In genomic region chr4:138576684-138577083, GRCh38 we compare ENCODE assay signal across 10 cellular contexts.
A peak's percentile ranks its signal among the peaks of the same experiment; 100 is the strongest.
DNase-seq lines count a peak whose midpoint lies in the region; ATAC-seq, FAIRE-seq and TF ChIP-seq lines count a peak whose summit lies in the region.
"Had no signal": no experiment of that assay in that cellular context is flagged by ENCODE, and none has a peak within 500 bp of the region (broad histone marks: within the 10 kb centered on the region; RNA-seq: fewer than 3 reads in every experiment).

No MANE protein-coding gene starts in this region.

- POLR2A ChIA-PET in WTC11 (lab: Charles Lee) (no interaction called here), HepG2 (lab: Yijun Ruan, JAX) (no interaction called here)

- H3K27ac Mint-ChIP-seq in WTC11: no peak overlapping the region
- H3K27ac Mint-ChIP-seq: brain had no signal

- BruUV-seq in HepG2 (replicated peaks; lab: Mats Ljungman, UMichigan): no TSS peak

- H3K79me2 ChIP-seq in HepG2 (ENCODE audit: insufficient read depth, low read length): no peaks in the 10 kb centered on the region

- H3K4me2 ChIP-seq in HepG2 (ENCODE audit: low read depth, low read length): no peak overlapping the region

- TF ChIP-seq CTCF in WTC11 (IDR thresholded peaks at IDR 0.05): no peak
- TF ChIP-seq CTCF in HepG2 (CRISPR knock-in tag; IDR thresholded peaks at IDR 0.05): peak; percentile 65
- no peak for TF ChIP-seq CTCF in gastroesophageal sphincter (IDR thresholded peaks at IDR 0.05)

- H3K4me3 Mint-ChIP-seq in WTC11: no peak overlapping the region
- H3K4me3 Mint-ChIP-seq: brain had no signal

- WGBS in HepG2 (ENCODE audit: low lambda C conversion rate): 0% methylated on average over 3 of the region's 3 CpGs
- 60 to 79% methylated on average over 2 of the region's 3 CpGs for WGBS in gastroesophageal sphincter (ENCODE audit: low coverage in 1 of 2), 2 donors

- H3K36me3 ChIP-seq in HepG2 (replicated peaks in 1 of 2; ENCODE audit: control insufficient read depth in 1 of 2, insufficient read depth in 2 of 2, low read length in 2 of 2) (no peaks in the 10 kb centered on the region), gastroesophageal sphincter (no peaks in the 10 kb centered on the region)

- intact Hi-C loops in HepG2 (cut with micrococcal nuclease; ENCODE audit: unreplicated experiment): loop anchor here (1.0 to 10.0 kb wide), 8 partner anchors 105 to 843 kb away; no protein-coding TSS in a partner anchor

- H3K4me1 Mint-ChIP-seq in WTC11: peaks cover 21% of the 10 kb centered on the region
- H3K4me1 Mint-ChIP-seq: brain had no signal

- TF ChIP-seq EP300 in HepG2 (IDR thresholded peaks at IDR 0.05; ENCODE audit: low read depth in 2 of 2, low read length in 2 of 2): no peak
- no peak for TF ChIP-seq EP300 in HepG2 (CRISPR knock-in tag; IDR thresholded peaks at IDR 0.05; ENCODE audit: borderline replicate concordance)
- TF ChIP-seq EP300 in gastroesophageal sphincter (IDR thresholded peaks at IDR 0.05): no peak

- TF ChIP-seq RAD21 in HepG2 (CRISPR knock-in tag; IDR thresholded peaks at IDR 0.05): peak; percentile 52; the same call in 1 of the 2 replicates

- in situ Hi-C loops in KBM-7 (cut with MboI; ENCODE audit: low pct_unique_long_range_greater_than_20kb, low sequenced_read_pairs): no loop called here
- in situ Hi-C loops in HepG2 (cut with HindIII; ENCODE audit: extremely low pct_ligation_motif_present, low pct_unique_long_range_greater_than_20kb): loop anchor here (10.0 kb wide), 2 partner anchors 98 to 298 kb away; no protein-coding TSS in a partner anchor

- H3K27me3 Mint-ChIP-seq in WTC11 (ENCODE audit: low read depth): no peaks in the 10 kb centered on the region

- H3K36me3 Mint-ChIP-seq in WTC11: peaks cover 27% of the 10 kb centered on the region

- TF ChIP-seq POLR2A in HepG2 (IDR thresholded peaks at IDR 0.05; ENCODE audit: insufficient read depth in 1 of 2, low read depth in 2 of 2, low read length in 2 of 2) (no peak), gastroesophageal sphincter (IDR thresholded peaks at IDR 0.05) (no peak)

- H3K27me3 ChIP-seq in HepG2 (ENCODE audit: control insufficient read depth in 1 of 2, insufficient read depth in 2 of 2, low read length in 2 of 2): no peaks in the 10 kb centered on the region
- no peaks in the 10 kb centered on the region for H3K27me3 ChIP-seq in gastroesophageal sphincter

- FAIRE-seq in HepG2 (lab: Jason Lieb, UNC): peak; percentile 28

- ATAC-seq in WTC11 (peak; percentile 93), HepG2 (peak; percentile 82), HG02798 (IDR thresholded peaks at IDR 0.05; ENCODE audit: poor library complexity, unreplicated experiment) (no peak), gastroesophageal sphincter (no peak)
- ATAC-seq: Right ventricle myocardium inferior had no signal

- peak; percentile 56 for DNase-seq in EL
- DNase-seq in KBM-7: peak; percentile 24
- no peak for DNase-seq in WTC11 (ENCODE audit: low spot score)
- DNase-seq in HepG2 (ENCODE audit: low spot score): peak; percentile 39
- no peak for DNase-seq in cerebellar nuclear complex (lab: John Stamatoyannopoulos, UW)
- no peak for DNase-seq in NCI-H1436 (lab: John Stamatoyannopoulos, UW)

- H2AFZ ChIP-seq in HepG2 (ENCODE audit: low read length): no peak overlapping the region

- H3K9me3 ChIP-seq in HepG2 (ENCODE audit: low read length): no peaks in the 10 kb centered on the region
- peaks cover 0 to 46% (median 0%) of the 10 kb centered on the region in 3 donors for H3K9me3 ChIP-seq in gastroesophageal sphincter

- no peaks in the 10 kb centered on the region for H4K20me1 ChIP-seq in HepG2 (ENCODE audit: insufficient read depth, low read length)

- CTCF ChIA-PET in WTC11 (lab: Charles Lee): interaction anchor here (0.7 to 2.8 kb wide), 17 partner anchors 8 to 844 kb away, joined by 3 to 35 read pairs (median 6); no protein-coding TSS in a partner anchor
- CTCF ChIA-PET in HepG2 (lab: Yijun Ruan, JAX; ENCODE audit: low intra/inter-chr PET ratio, low total read pairs): interaction anchor here (0.8 to 2.5 kb wide), 7 partner anchors 103 to 844 kb away, joined by 3 to 9 read pairs (median 4); no protein-coding TSS in a partner anchor

- no peak overlapping the region for H3K9ac ChIP-seq in HepG2 (ENCODE audit: insufficient read depth, low read depth, low read length)

- H3K9me3 Mint-ChIP-seq in WTC11: peaks cover 35% of the 10 kb centered on the region

- H3K4me1 ChIP-seq in HepG2 (ENCODE audit: insufficient read depth, low read length) (no peaks in the 10 kb centered on the region), gastroesophageal sphincter (peaks cover 0 to 3% (median 0%) of the 10 kb centered on the region in 3 donors)

- H3K4me3 ChIP-seq in HepG2 (replicated peaks in 1 of 3; ENCODE audit: insufficient read depth in 1 of 3, low read depth in 2 of 3, low read length in 3 of 3) (no peak overlapping the region), gastroesophageal sphincter (no peak overlapping the region)

- H3K27ac ChIP-seq in HepG2 (ENCODE audit: extremely low read length, insufficient read depth, low read length) (no peak overlapping the region), gastroesophageal sphincter (no peak overlapping the region)

TF ChIP-seq in WTC11, 78 proteins besides CTCF, POLR2A, EP300 and RAD21:
- peak; percentile 84 for TF ChIP-seq ZNF263 (CRISPR knock-in tag; IDR thresholded peaks at IDR 0.05; ENCODE audit: low read depth)
- no peak for TF ChIP-seq ZNF532 (CRISPR knock-in tag; IDR thresholded peaks at IDR 0.05; ENCODE audit: borderline replicate concordance)

TF ChIP-seq in HepG2, 621 proteins besides CTCF, POLR2A, EP300 and RAD21:
- TF ChIP-seq ZNF530 (CRISPR knock-in tag; IDR thresholded peaks at IDR 0.05; ENCODE audit: low read depth) (no peak), FOXA1 (IDR thresholded peaks at IDR 0.05) (no peak), FOXA1 (CRISPR knock-in tag; IDR thresholded peaks at IDR 0.05) (peak; percentile 77), ONECUT2 (CRISPR knock-in tag; IDR thresholded peaks at IDR 0.05) (no peak), HNF1A (IDR thresholded peaks at IDR 0.05; ENCODE audit: low read depth) (no peak), HNF1A (CRISPR knock-in tag; IDR thresholded peaks at IDR 0.05; ENCODE audit: borderline replicate concordance) (no peak), STAG1 (CRISPR knock-in tag; IDR thresholded peaks at IDR 0.05) (peak; percentile 85), ZNF263 (CRISPR knock-in tag; IDR thresholded peaks at IDR 0.05) (peak; percentile 90), ZNF660 (CRISPR knock-in tag; IDR thresholded peaks at IDR 0.05; ENCODE audit: borderline replicate concordance, low read depth) (no peak), SMC3 (IDR thresholded peaks at IDR 0.05; ENCODE audit: low read length) (peak; percentile 74)
- TF ChIP-seq, protein P1, sequence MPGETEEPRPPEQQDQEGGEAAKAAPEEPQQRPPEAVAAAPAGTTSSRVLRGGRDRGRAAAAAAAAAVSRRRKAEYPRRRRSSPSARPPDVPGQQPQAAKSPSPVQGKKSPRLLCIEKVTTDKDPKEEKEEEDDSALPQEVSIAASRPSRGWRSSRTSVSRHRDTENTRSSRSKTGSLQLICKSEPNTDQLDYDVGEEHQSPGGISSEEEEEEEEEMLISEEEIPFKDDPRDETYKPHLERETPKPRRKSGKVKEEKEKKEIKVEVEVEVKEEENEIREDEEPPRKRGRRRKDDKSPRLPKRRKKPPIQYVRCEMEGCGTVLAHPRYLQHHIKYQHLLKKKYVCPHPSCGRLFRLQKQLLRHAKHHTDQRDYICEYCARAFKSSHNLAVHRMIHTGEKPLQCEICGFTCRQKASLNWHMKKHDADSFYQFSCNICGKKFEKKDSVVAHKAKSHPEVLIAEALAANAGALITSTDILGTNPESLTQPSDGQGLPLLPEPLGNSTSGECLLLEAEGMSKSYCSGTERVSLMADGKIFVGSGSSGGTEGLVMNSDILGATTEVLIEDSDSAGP (CRISPR knock-in tag; IDR thresholded peaks at IDR 0.05; ENCODE audit: borderline replicate concordance): peak; percentile 42; the same call in 1 of the 2 replicates
- TF ChIP-seq, protein P2, sequence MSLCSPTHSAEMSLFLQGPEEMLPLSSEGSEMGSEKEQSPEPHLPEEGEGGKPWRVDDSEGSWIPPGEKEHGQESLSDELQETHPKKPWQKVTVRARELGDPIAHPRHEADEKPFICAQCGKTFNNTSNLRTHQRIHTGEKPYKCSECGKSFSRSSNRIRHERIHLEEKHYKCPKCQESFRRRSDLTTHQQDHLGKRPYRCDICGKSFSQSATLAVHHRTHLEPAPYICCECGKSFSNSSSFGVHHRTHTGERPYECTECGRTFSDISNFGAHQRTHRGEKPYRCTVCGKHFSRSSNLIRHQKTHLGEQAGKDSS (CRISPR knock-in tag; IDR thresholded peaks at IDR 0.05; ENCODE audit: borderline replicate concordance, low read depth): 0 out of 2 replicates have a peak, but pooled peaks have one; percentile 26

Comparison
In these comparisons a context has a peak if more than half of its experiments do, and no peak if none do; other contexts are left out.
1. DNase-seq: peak in EL (single experiment), KBM-7 (single experiment) and HepG2 (single experiment); none in WTC11 (single experiment), cerebellar nuclear complex (0 of 2) and NCI-H1436 (single experiment).
2. ATAC-seq: peak in WTC11 (single experiment) and HepG2 (single experiment); none in HG02798 (single experiment) and gastroesophageal sphincter (single experiment).